1 cellular context compared by ENCODE assay signal in the genomic region with DNA sequence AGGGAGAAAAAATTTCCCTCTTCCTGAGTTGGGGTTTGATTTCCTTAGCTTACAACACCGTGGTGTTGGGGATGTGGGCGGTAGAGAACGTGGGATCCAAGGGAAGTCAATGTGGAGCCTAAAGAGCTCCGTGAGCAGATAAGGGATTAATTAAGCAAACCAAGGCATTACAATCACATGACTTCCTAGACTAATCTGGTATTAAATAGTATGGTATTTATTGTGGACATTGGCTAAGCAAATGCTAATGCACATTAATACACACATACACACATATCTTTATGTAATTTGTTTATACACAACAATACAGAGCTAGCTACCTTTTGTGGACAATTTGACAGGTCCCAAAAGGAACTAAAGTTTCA.
TF ChIP-seq lines count a peak whose summit lies in the region.

No MANE protein-coding gene starts in this region.

TF ChIP-seq in HepG2, 621 proteins besides CTCF, POLR2A, EP300 and RAD21:
- TF ChIP-seq ZNF460 (CRISPR knock-in tag; IDR thresholded peaks at IDR 0.05; ENCODE audit: borderline replicate concordance) (no peak), ZNF367 (CRISPR knock-in tag; IDR thresholded peaks at IDR 0.05; ENCODE audit: borderline replicate concordance) (no peak), FOXO1 (CRISPR knock-in tag; IDR thresholded peaks at IDR 0.05) (no peak), KLF6 (CRISPR knock-in tag; IDR thresholded peaks at IDR 0.05) (no peak), SIN3A (IDR thresholded peaks at IDR 0.05; ENCODE audit: borderline replicate concordance, low read depth, low read length) (0 out of 2 replicates have a peak, but pooled peaks have one; percentile 9), ATF7-NPFF (CRISPR knock-in tag; IDR thresholded peaks at IDR 0.05; ENCODE audit: low read depth) (no peak), ZKSCAN1 (IDR thresholded peaks at IDR 0.05; ENCODE audit: low read length) (no peak), LCORL (IDR thresholded peaks at IDR 0.05) (no peak), LCORL (CRISPR knock-in tag; IDR thresholded peaks at IDR 0.05) (0 out of 2 replicates have a peak, but pooled peaks have one; percentile 5), SNRNP70 (IDR thresholded peaks at IDR 0.05; ENCODE audit: low read depth, low read length) (no peak), ZNF343 (CRISPR knock-in tag; IDR thresholded peaks at IDR 0.05) (peak; percentile 7; the same call in 1 of the 2 replicates), PPARG (CRISPR knock-in tag; conservative IDR thresholded peaks at IDR 0.05) (no peak), ZNF350 (CRISPR knock-in tag; IDR thresholded peaks at IDR 0.05; ENCODE audit: borderline replicate concordance, low read depth) (no peak), MXD4 (CRISPR knock-in tag; IDR thresholded peaks at IDR 0.05) (no peak), ZBTB3 (CRISPR knock-in tag; IDR thresholded peaks at IDR 0.05; ENCODE audit: borderline replicate concordance, low read depth) (0 out of 2 replicates have a peak, but pooled peaks have one; percentile 13), HNRNPK (IDR thresholded peaks at IDR 0.05; ENCODE audit: low read depth, low read length, poor library complexity, severe bottlenecking) (no peak), REL (CRISPR knock-in tag; conservative IDR thresholded peaks at IDR 0.05) (no peak), ZNF30 (CRISPR knock-in tag; IDR thresholded peaks at IDR 0.05) (0 out of 2 replicates have a peak, but pooled peaks have one; percentile 2), NR2F6 (IDR thresholded peaks at IDR 0.05) (no peak), NR2F6 (CRISPR knock-in tag; IDR thresholded peaks at IDR 0.05) (no peak), ZNF766 (CRISPR knock-in tag; IDR thresholded peaks at IDR 0.05; ENCODE audit: borderline replicate concordance) (no peak), AGO2 (optimal IDR thresholded peaks at IDR 0.05; ENCODE audit: low read depth, low read length) (peak; percentile 3), FOXA1 (IDR thresholded peaks at IDR 0.05) (no peak), FOXA1 (CRISPR knock-in tag; IDR thresholded peaks at IDR 0.05) (no peak), ZNF616 (CRISPR knock-in tag; IDR thresholded peaks at IDR 0.05; ENCODE audit: low read depth) (no peak)
- TF ChIP-seq, protein P1, sequence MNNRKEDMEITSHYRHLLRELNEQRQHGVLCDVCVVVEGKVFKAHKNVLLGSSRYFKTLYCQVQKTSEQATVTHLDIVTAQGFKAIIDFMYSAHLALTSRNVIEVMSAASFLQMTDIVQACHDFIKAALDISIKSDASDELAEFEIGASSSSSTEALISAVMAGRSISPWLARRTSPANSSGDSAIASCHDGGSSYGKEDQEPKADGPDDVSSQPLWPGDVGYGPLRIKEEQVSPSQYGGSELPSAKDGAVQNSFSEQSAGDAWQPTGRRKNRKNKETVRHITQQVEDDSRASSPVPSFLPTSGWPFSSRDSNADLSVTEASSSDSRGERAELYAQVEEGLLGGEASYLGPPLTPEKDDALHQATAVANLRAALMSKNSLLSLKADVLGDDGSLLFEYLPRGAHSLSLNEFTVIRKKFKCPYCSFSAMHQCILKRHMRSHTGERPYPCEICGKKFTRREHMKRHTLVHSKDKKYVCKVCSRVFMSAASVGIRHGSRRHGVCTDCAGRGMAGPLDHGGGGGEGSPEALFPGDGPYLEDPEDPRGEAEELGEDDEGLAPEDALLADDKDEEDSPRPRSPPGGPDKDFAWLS (CRISPR knock-in tag; IDR thresholded peaks at IDR 0.05; ENCODE audit: borderline replicate concordance): no peak
- TF ChIP-seq, protein P2, sequence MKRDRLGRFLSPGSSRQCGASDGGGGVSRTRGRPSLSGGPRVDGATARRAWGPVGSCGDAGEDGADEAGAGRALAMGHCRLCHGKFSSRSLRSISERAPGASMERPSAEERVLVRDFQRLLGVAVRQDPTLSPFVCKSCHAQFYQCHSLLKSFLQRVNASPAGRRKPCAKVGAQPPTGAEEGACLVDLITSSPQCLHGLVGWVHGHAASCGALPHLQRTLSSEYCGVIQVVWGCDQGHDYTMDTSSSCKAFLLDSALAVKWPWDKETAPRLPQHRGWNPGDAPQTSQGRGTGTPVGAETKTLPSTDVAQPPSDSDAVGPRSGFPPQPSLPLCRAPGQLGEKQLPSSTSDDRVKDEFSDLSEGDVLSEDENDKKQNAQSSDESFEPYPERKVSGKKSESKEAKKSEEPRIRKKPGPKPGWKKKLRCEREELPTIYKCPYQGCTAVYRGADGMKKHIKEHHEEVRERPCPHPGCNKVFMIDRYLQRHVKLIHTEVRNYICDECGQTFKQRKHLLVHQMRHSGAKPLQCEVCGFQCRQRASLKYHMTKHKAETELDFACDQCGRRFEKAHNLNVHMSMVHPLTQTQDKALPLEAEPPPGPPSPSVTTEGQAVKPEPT (CRISPR knock-in tag; IDR thresholded peaks at IDR 0.05; ENCODE audit: low read depth): no peak
- TF ChIP-seq, protein P3, sequence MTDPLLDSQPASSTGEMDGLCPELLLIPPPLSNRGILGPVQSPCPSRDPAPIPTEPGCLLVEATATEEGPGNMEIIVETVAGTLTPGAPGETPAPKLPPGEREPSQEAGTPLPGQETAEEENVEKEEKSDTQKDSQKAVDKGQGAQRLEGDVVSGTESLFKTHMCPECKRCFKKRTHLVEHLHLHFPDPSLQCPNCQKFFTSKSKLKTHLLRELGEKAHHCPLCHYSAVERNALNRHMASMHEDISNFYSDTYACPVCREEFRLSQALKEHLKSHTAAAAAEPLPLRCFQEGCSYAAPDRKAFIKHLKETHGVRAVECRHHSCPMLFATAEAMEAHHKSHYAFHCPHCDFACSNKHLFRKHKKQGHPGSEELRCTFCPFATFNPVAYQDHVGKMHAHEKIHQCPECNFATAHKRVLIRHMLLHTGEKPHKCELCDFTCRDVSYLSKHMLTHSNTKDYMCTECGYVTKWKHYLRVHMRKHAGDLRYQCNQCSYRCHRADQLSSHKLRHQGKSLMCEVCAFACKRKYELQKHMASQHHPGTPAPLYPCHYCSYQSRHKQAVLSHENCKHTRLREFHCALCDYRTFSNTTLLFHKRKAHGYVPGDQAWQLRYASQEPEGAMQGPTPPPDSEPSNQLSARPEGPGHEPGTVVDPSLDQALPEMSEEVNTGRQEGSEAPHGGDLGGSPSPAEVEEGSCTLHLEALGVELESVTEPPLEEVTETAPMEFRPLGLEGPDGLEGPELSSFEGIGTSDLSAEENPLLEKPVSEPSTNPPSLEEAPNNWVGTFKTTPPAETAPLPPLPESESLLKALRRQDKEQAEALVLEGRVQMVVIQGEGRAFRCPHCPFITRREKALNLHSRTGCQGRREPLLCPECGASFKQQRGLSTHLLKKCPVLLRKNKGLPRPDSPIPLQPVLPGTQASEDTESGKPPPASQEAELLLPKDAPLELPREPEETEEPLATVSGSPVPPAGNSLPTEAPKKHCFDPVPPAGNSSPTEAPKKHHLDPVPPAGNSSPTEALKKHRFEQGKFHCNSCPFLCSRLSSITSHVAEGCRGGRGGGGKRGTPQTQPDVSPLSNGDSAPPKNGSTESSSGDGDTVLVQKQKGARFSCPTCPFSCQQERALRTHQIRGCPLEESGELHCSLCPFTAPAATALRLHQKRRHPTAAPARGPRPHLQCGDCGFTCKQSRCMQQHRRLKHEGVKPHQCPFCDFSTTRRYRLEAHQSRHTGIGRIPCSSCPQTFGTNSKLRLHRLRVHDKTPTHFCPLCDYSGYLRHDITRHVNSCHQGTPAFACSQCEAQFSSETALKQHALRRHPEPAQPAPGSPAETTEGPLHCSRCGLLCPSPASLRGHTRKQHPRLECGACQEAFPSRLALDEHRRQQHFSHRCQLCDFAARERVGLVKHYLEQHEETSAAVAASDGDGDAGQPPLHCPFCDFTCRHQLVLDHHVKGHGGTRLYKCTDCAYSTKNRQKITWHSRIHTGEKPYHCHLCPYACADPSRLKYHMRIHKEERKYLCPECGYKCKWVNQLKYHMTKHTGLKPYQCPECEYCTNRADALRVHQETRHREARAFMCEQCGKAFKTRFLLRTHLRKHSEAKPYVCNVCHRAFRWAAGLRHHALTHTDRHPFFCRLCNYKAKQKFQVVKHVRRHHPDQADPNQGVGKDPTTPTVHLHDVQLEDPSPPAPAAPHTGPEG (CRISPR knock-in tag; IDR thresholded peaks at IDR 0.05): peak; percentile 79; the same call in 1 of the 2 replicates
- TF ChIP-seq, protein P4, sequence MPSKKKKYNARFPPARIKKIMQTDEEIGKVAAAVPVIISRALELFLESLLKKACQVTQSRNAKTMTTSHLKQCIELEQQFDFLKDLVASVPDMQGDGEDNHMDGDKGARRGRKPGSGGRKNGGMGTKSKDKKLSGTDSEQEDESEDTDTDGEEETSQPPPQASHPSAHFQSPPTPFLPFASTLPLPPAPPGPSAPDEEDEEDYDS (CRISPR knock-in tag; IDR thresholded peaks at IDR 0.05): no peak
